Comparison of ENCODE assay signal across 13 cellular contexts in genomic region chr1:167276969-167277368, GRCh38. TPM values are rescaled to one million over a fixed set of nuclear protein-coding genes. Genes with fewer than 3 reads are reported as not detected.
DNase-seq lines count a peak whose midpoint lies in the region; ATAC-seq and TF ChIP-seq lines count a peak whose summit lies in the region.
"Had no signal": no experiment of that assay in that cellular context is flagged by ENCODE, and none has a peak within 500 bp of the region (broad histone marks: within the 10 kb centered on the region; RNA-seq: fewer than 3 reads in every experiment).

No MANE protein-coding gene starts in this region.

- no peaks in the 10 kb centered on the region for H3K4me1 ChIP-seq in OCI-LY7 (ENCODE audit: insufficient read depth, low read length, poor library complexity, severe bottlenecking)

- H3K4me3 ChIP-seq in OCI-LY7 (ENCODE audit: low read depth, low read length, poor library complexity, severe bottlenecking) = no peak overlapping the region
- H3K4me3 ChIP-seq: BLaER1 treated with 17β-estradiol and CSF1 and Interleukin-3, amounts not matched to agents 10 nM and 100 nM had no signal

- no peak overlapping the region for H2AFZ ChIP-seq in OCI-LY7 (ENCODE audit: low read length)

- TF ChIP-seq POLR2A in GM18505 (IDR thresholded peaks at IDR 0.05; ENCODE audit: borderline replicate concordance, extremely low read depth, insufficient read depth, insufficient read length) = no peak

- peak overlapping the region; percentile 36 for H3K27ac Mint-ChIP-seq in activated T-helper 17 cell treated with anti-CD3 and anti-CD28 coated beads, Interleukin-2, amount 50 U/mL, for 72 hours
- H3K27ac Mint-ChIP-seq: activated naive CD4-positive, alpha-beta T cell treated with anti-CD3 and anti-CD28 coated beads, Interleukin-2, amount 50 U/mL, for 24 hours had no signal

- H3K9me2 ChIP-seq in OCI-LY7 (ENCODE audit: insufficient read depth, low read length) = no peaks in the 10 kb centered on the region

- H3K36me3 ChIP-seq in OCI-LY7 (ENCODE audit: insufficient read depth, low read length) = no peaks in the 10 kb centered on the region

- DNase-seq in GM20000 (ENCODE audit: low spot score) (peak; percentile 41), NCI-H524 treated with DMSO at 0.1 percent for 48 hours (lab: John Stamatoyannopoulos, UW) (no peak), OCI-LY7 (ENCODE audit: low spot score) (no peak), NCI-H82 treated with DMSO at 0.1 percent for 48 hours (lab: John Stamatoyannopoulos, UW; ENCODE audit: unreplicated experiment) (no peak), DMS 273 (lab: John Stamatoyannopoulos, UW; ENCODE audit: unreplicated experiment) (no peak)
- DNase-seq: head of caudate nucleus, mesendoderm had no signal

- intact Hi-C loops in OCI-LY7 (cut with micrococcal nuclease; ENCODE audit: unreplicated experiment) = no loop called here

- peaks cover 24% of the 10 kb centered on the region for H3K4me1 Mint-ChIP-seq in activated T-helper 17 cell treated with anti-CD3 and anti-CD28 coated beads, Interleukin-2, amount 50 U/mL, for 72 hours

- H3K9me3 Mint-ChIP-seq in activated T-helper 17 cell treated with anti-CD3 and anti-CD28 coated beads, Interleukin-2, amount 50 U/mL, for 72 hours = no peaks in the 10 kb centered on the region
- H3K9me3 Mint-ChIP-seq: activated naive CD4-positive, alpha-beta T cell treated with anti-CD3 and anti-CD28 coated beads, Interleukin-2, amount 50 U/mL, for 24 hours had no signal

- H3K79me2 ChIP-seq in OCI-LY7 (ENCODE audit: insufficient read depth, low read depth, low read length) = no peaks in the 10 kb centered on the region

- H3K9me3 ChIP-seq in OCI-LY7 (ENCODE audit: low read length) = no peaks in the 10 kb centered on the region

- H3K4me2 ChIP-seq in OCI-LY7 (ENCODE audit: low read length) = no peak overlapping the region
- H3K4me2 ChIP-seq: BLaER1 treated with 17β-estradiol and CSF1 and Interleukin-3, amounts not matched to agents 10 nM and 100 nM had no signal

- POLR2A ChIA-PET in OCI-LY7 (lab: Charles Lee) = interaction anchor here (0.6 to 1.0 kb wide), 3 partner anchors 8 to 115 kb away, joined by 3 read pairs; no protein-coding TSS in a partner anchor

- peak; percentile 74 for ATAC-seq in GM18505 (IDR thresholded peaks at IDR 0.05; ENCODE audit: unreplicated experiment)
- ATAC-seq in HG03025 (IDR thresholded peaks at IDR 0.05; ENCODE audit: low FRiP score, unreplicated experiment) = peak; percentile 83
- peak; percentile 90 for ATAC-seq in activated T-helper 17 cell treated with anti-CD3 and anti-CD28 coated beads, Interleukin-2, amount 50 U/mL, for 72 hours (replicated peaks)
- ATAC-seq: activated CD4-positive, CD25-positive, alpha-beta regulatory T cell treated with anti-CD3 and anti-CD28 coated beads, Interleukin-2, amount 50 U/mL, for 24 hours had no signal

- H3K36me3 Mint-ChIP-seq in activated T-helper 17 cell treated with anti-CD3 and anti-CD28 coated beads, Interleukin-2, amount 50 U/mL, for 72 hours (ENCODE audit: low read depth) = no peaks in the 10 kb centered on the region
- H3K36me3 Mint-ChIP-seq: activated naive CD4-positive, alpha-beta T cell treated with anti-CD3 and anti-CD28 coated beads, Interleukin-2, amount 50 U/mL, for 24 hours had no signal

- peak overlapping the region; percentile 27 for H3K4me3 Mint-ChIP-seq in activated T-helper 17 cell treated with anti-CD3 and anti-CD28 coated beads, Interleukin-2, amount 50 U/mL, for 72 hours
- H3K4me3 Mint-ChIP-seq: activated naive CD4-positive, alpha-beta T cell treated with anti-CD3 and anti-CD28 coated beads, Interleukin-2, amount 50 U/mL, for 24 hours had no signal

- H3K27me3 Mint-ChIP-seq in activated T-helper 17 cell treated with anti-CD3 and anti-CD28 coated beads, Interleukin-2, amount 50 U/mL, for 72 hours = no peaks in the 10 kb centered on the region
- H3K27me3 Mint-ChIP-seq: activated naive CD4-positive, alpha-beta T cell treated with anti-CD3 and anti-CD28 coated beads, Interleukin-2, amount 50 U/mL, for 24 hours had no signal

- no peak for TF ChIP-seq CTCF in GM20000 (IDR thresholded peaks at IDR 0.05; ENCODE audit: extremely low read depth, missing control alignments)
- no peak for TF ChIP-seq CTCF in OCI-LY7 (conservative IDR thresholded peaks at IDR 0.05; ENCODE audit: low read length)

- H4K20me1 ChIP-seq in OCI-LY7 (ENCODE audit: insufficient read depth, low read length) = no peaks in the 10 kb centered on the region

- no TSS peak for BruUV-seq in OCI-LY7 (replicated peaks; lab: Mats Ljungman, UMichigan)

- CTCF ChIA-PET in OCI-LY7 (lab: Charles Lee; ENCODE audit: unreplicated experiment) = no interaction called here

- H3K27ac ChIP-seq in OCI-LY7 (ENCODE audit: low read depth, low read length, poor library complexity, severe bottlenecking) = no peak overlapping the region
- H3K27ac ChIP-seq: BLaER1 treated with 17β-estradiol and CSF1 and Interleukin-3, amounts not matched to agents 10 nM and 100 nM had no signal

RNA-seq across cellular contexts. Expression of gene POU2F1, which starts 56.3 kb away (rescaled TPM):
- 10 to 100 TPM; 20.6 to 28.0 TPM for total RNA-seq in activated T-helper 17 cell treated with anti-CD3 and anti-CD28 coated beads, Interleukin-2, amount 50 U/mL, for 72 hours
- total RNA-seq in OCI-LY7 (2014; rRNA removed; shearing (Covaris generic)) = 18.7 and 21.2 TPM in 2 replicates
- total RNA-seq in OCI-LY7 (2022) = 52.3 and 53.4 TPM in 2 replicates
